ENCODE assay signal across 12 cellular contexts in genomic region chr11:29962243-29962642, GRCh38. TPM values are rescaled to one million over a fixed set of nuclear protein-coding genes. Genes with fewer than 3 reads are reported as not detected.
DNase-seq lines count a peak whose midpoint lies in the region; ATAC-seq, FAIRE-seq and TF ChIP-seq lines count a peak whose summit lies in the region.
"Had no signal": no experiment of that assay in that cellular context is flagged by ENCODE, and none has a peak within 500 bp of the region (broad histone marks: within the 10 kb centered on the region; RNA-seq: fewer than 3 reads in every experiment).

No MANE protein-coding gene starts in this region.

- H3K27me3 ChIP-seq in left ventricle myocardium inferior (ENCODE audit: low read depth) = no peaks in the 10 kb centered on the region
- H3K27me3 ChIP-seq in GM12878 (replicated peaks in 1 of 2; ENCODE audit: control insufficient read depth in 2 of 2, insufficient read depth in 2 of 2, low read length in 1 of 2) = no peaks in the 10 kb centered on the region
- no peaks in the 10 kb centered on the region for H3K27me3 ChIP-seq in aorta (ENCODE audit: control insufficient read depth in 1 of 2, insufficient read depth in 2 of 2, low read length in 1 of 2)
- H3K27me3 ChIP-seq: BLaER1 had no signal

- SMC1A ChIA-PET in GM12878 (lab: Charles Lee; ENCODE audit: uncharacterized antibody, unreplicated experiment) = no interaction called here

- TF ChIP-seq EP300 in GM12878 (IDR thresholded peaks at IDR 0.05; ENCODE audit: borderline replicate concordance in 1 of 2, control insufficient read depth in 1 of 2, low read depth in 2 of 2, low read length in 2 of 2) = no peak

- DNase-seq in left ventricle myocardium inferior (no peak), Right ventricle myocardium superior (no peak), GM12878 (ENCODE audit: low read depth, low spot score) (no peak), aorta (no peak), HTR-8/SVneo (ENCODE audit: insufficient read length, low spot score) (no peak)
- DNase-seq in activated naive CD4-positive, alpha-beta T cell (lab: John Stamatoyannopoulos, UW) = no peak
- DNase-seq: activated gamma-delta T cell, NCI-H1105, nucleus accumbens had no signal

- no peak for TF ChIP-seq POLR2A in GM12878 (IDR thresholded peaks at IDR 0.05; ENCODE audit: low read depth, low read length)

- POLR2A ChIA-PET in GM12878 (lab: Charles Lee) = no interaction called here

- ATAC-seq in Right ventricle myocardium superior (ENCODE audit: poor library complexity) = no peak
- peak; percentile 70 for ATAC-seq in HG03095 (IDR thresholded peaks at IDR 0.05; ENCODE audit: unreplicated experiment)
- ATAC-seq in GM12878 = peak; percentile 82
- no peak for ATAC-seq in aorta (ENCODE audit: low FRiP score)
- no peak for ATAC-seq in GM21723 (IDR thresholded peaks at IDR 0.05; ENCODE audit: unreplicated experiment)

- H4K20me1 ChIP-seq in GM12878 (ENCODE audit: control insufficient read depth, insufficient read depth) = no peaks in the 10 kb centered on the region
- H4K20me1 ChIP-seq: BLaER1 had no signal

- WGBS in GM12878 (ENCODE audit: insufficient coverage, insufficient replicate concordance, low lambda C conversion rate, missing lambda C conversion rate) = 45% methylated on average over 2 of the region's 2 CpGs
- 82 to 85% methylated on average over 2 of the region's 2 CpGs for WGBS in aorta, 2 donors

- H3K4me1 ChIP-seq in left ventricle myocardium inferior = peaks cover 10% of the 10 kb centered on the region
- no peaks in the 10 kb centered on the region for H3K4me1 ChIP-seq in GM12878 (ENCODE audit: control insufficient read depth, insufficient read depth, low read length)
- H3K4me1 ChIP-seq in aorta (ENCODE audit: control insufficient read depth in 1 of 2, insufficient read depth in 2 of 2, low read length in 2 of 2) = no peaks in the 10 kb centered on the region
- H3K4me1 ChIP-seq: BLaER1 had no signal

- FAIRE-seq in GM12878 (lab: Jason Lieb, UNC) = peak; percentile 57
- FAIRE-seq in HTR-8/SVneo (lab: Jason Lieb, UNC) = no peak

- no peaks in the 10 kb centered on the region for H3K36me3 ChIP-seq in left ventricle myocardium inferior
- H3K36me3 ChIP-seq in GM12878 (ENCODE audit: control insufficient read depth in 2 of 2, insufficient read depth in 2 of 2, low read length in 1 of 2) = no peaks in the 10 kb centered on the region
- H3K36me3 ChIP-seq in aorta (ENCODE audit: control insufficient read depth in 1 of 2, insufficient read depth in 2 of 2, low read length in 1 of 2) = no peaks in the 10 kb centered on the region
- H3K36me3 ChIP-seq: BLaER1 had no signal

- H3K27ac ChIP-seq in left ventricle myocardium inferior (replicated peaks) = no peak overlapping the region
- no peak overlapping the region for H3K27ac ChIP-seq in GM12878 (ENCODE audit: control insufficient read depth, insufficient read depth)
- no peak overlapping the region for H3K27ac ChIP-seq in aorta (ENCODE audit: low read depth in 1 of 2, low read length in 2 of 2)
- H3K27ac ChIP-seq: BLaER1 had no signal

- no peak overlapping the region for H3K4me3 ChIP-seq in left ventricle myocardium inferior
- H3K4me3 ChIP-seq in GM12878 = no peak overlapping the region
- no peak overlapping the region for H3K4me3 ChIP-seq in aorta (ENCODE audit: low read length in 2 of 2)
- H3K4me3 ChIP-seq: BLaER1 had no signal

- intact Hi-C loops in left ventricle myocardium inferior (cut with micrococcal nuclease) = no loop called here
- intact Hi-C loops in Right ventricle myocardium superior (cut with DNase I) = no loop called here
- intact Hi-C loops in GM12878 (cut with micrococcal nuclease; ENCODE audit: unreplicated experiment) = no loop called here
- intact Hi-C loops in aorta (cut with DNase I) = no loop called here

- H3K9ac ChIP-seq in GM12878 (ENCODE audit: control insufficient read depth, insufficient read depth, low read length) = no peak overlapping the region
- H3K9ac ChIP-seq: BLaER1 had no signal

- no TSS peak for BruUV-seq in GM12878 (replicated peaks; lab: Mats Ljungman, UMichigan)

- TF ChIP-seq CTCF in left ventricle myocardium inferior (IDR thresholded peaks at IDR 0.05; ENCODE audit: borderline replicate concordance) (peak; percentile 39), GM12878 (IDR thresholded peaks at IDR 0.05 in 2 of 3, conservative IDR thresholded peaks at IDR 0.05 in 1 of 3; ENCODE audit: control insufficient read depth in 2 of 3, extremely low read depth in 1 of 3, insufficient read depth in 1 of 3, low read depth in 3 of 3, low read length in 3 of 3) (peak in 2 of 3 experiments; percentile 41 to 46; a peak in 3 of 6 replicates)

- H2AFZ ChIP-seq in GM12878 (ENCODE audit: control insufficient read depth, low read depth, low read length) = no peak overlapping the region

- CTCF ChIA-PET in GM12878 (lab: Yijun Ruan, JAX) = interaction anchor here (0.6 to 1.6 kb wide), 2 partner anchors 23 to 484 kb away, joined by 3 to 4 read pairs; no protein-coding TSS in a partner anchor

- TF ChIP-seq RAD21 in GM12878 (IDR thresholded peaks at IDR 0.05; ENCODE audit: insufficient read depth, low read depth, low read length) = no peak

- no peak overlapping the region for H3K4me2 ChIP-seq in GM12878 (ENCODE audit: control insufficient read depth, insufficient read depth)
- H3K4me2 ChIP-seq: BLaER1 had no signal

- H3K79me2 ChIP-seq in GM12878 (ENCODE audit: control insufficient read depth, insufficient read depth, low read length) = no peaks in the 10 kb centered on the region

- H3K9me3 ChIP-seq in left ventricle myocardium inferior (replicated peaks) (no peaks in the 10 kb centered on the region), GM12878 (replicated peaks; ENCODE audit: control insufficient read depth, insufficient read depth, low read length) (no peaks in the 10 kb centered on the region), aorta (ENCODE audit: control insufficient read depth, low read length) (no peaks in the 10 kb centered on the region)
- H3K9me3 ChIP-seq: BLaER1 had no signal

- RAD21 ChIA-PET in GM12878 (lab: Charles Lee; ENCODE audit: unreplicated experiment) = no interaction called here

- in situ Hi-C loops in GM12878 (cut with MboI) = no loop called here

TF ChIP-seq in GM12878, 131 proteins besides CTCF, POLR2A, EP300 and RAD21:
- TF ChIP-seq IRF4 (IDR thresholded peaks at IDR 0.05; ENCODE audit: low read depth, low read length) = no peak
- TF ChIP-seq STAT3 (IDR thresholded peaks at IDR 0.05; ENCODE audit: low read depth, low read length) = no peak
- TF ChIP-seq ZNF384 (IDR thresholded peaks at IDR 0.05; ENCODE audit: borderline replicate concordance, low read depth, low read length) = no peak
- no peak for TF ChIP-seq MYC (IDR thresholded peaks at IDR 0.05; ENCODE audit: insufficient read depth, insufficient read length, insufficient replicate concordance, low read length, severe bottlenecking)
- no peak for TF ChIP-seq NKRF (conservative IDR thresholded peaks at IDR 0.05)
- TF ChIP-seq NBN (IDR thresholded peaks at IDR 0.05) = no peak
- TF ChIP-seq MTA3 (IDR thresholded peaks at IDR 0.05; ENCODE audit: borderline replicate concordance, low read length) = no peak
- TF ChIP-seq ZNF622 (IDR thresholded peaks at IDR 0.05) = no peak

RNA-seq across cellular contexts. Expression of gene KCNA4, which starts 54.6 kb away (rescaled TPM):
- total RNA-seq in left ventricle myocardium inferior (5.3 TPM), Right ventricle myocardium superior (2.1 TPM), GM12878 (2014; rRNA removed) (not detected in 2 replicates), GM12878 (2014; rRNA removed; fragmentation: Illumina TruSeq; extraction: Trizol) (not detected in 2 replicates), GM12878 (2021) (not detected in 2 replicates), aorta (under 1 TPM; 0.06 to 0.54 TPM)
- 0.40 and 0.49 TPM in 2 replicates for total RNA-seq in GM12878 (2013; cell fraction: nucleolus; rRNA removed)
- not detected for polyA plus RNA-seq in GM12878 (2011; ENCODE audit: low read depth)
- polyA plus RNA-seq in GM12878 (2011; rRNA removed) (not detected in 2 replicates), GM12878 (2014; fragmentation: Illumina TruSeq; extraction: Trizol) (not detected in 2 replicates), GM12878 (2014; fragmentation: Nextera tagmentation; extraction: Ambion mirVana) (not detected), GM12878 (2014; rRNA removed) (not detected in 2 replicates), GM12878 (2016; fragmentation: Nextera tagmentation; extraction: Ambion mirVana) (not detected), aorta (not detected)
- polyA plus RNA-seq in GM12878 (2011; cell fraction: cytosol; rRNA removed) = not detected in 2 replicates
- polyA plus RNA-seq in GM12878 (2011; cell fraction: nucleus; rRNA removed) = 0.03 TPM in 1 of 2 replicates, not detected in the other
- not detected in 2 replicates for polyA plus RNA-seq in GM12878 (2012)
- polyA minus RNA-seq in GM12878 (2011; rRNA and poly(A)+ RNA removed) = 0.07 TPM in 1 of 2 replicates, not detected in the other
- polyA minus RNA-seq in GM12878 (2011; cell fraction: cytosol; rRNA and poly(A)+ RNA removed) = not detected in 2 replicates
- polyA minus RNA-seq in GM12878 (2011; cell fraction: nucleus; rRNA and poly(A)+ RNA removed) = 0.60 TPM in 1 of 2 replicates, not detected in the other

Comparison
In these comparisons a context has a peak if more than half of its experiments do, and no peak if none do; other contexts are left out.
1. ATAC-seq: peak in HG03095 (single experiment) and GM12878 (single experiment); none in Right ventricle myocardium superior (single experiment), aorta (single experiment) and GM21723 (single experiment).